ENCODE assay signal across 29 cellular contexts in the genomic region with DNA sequence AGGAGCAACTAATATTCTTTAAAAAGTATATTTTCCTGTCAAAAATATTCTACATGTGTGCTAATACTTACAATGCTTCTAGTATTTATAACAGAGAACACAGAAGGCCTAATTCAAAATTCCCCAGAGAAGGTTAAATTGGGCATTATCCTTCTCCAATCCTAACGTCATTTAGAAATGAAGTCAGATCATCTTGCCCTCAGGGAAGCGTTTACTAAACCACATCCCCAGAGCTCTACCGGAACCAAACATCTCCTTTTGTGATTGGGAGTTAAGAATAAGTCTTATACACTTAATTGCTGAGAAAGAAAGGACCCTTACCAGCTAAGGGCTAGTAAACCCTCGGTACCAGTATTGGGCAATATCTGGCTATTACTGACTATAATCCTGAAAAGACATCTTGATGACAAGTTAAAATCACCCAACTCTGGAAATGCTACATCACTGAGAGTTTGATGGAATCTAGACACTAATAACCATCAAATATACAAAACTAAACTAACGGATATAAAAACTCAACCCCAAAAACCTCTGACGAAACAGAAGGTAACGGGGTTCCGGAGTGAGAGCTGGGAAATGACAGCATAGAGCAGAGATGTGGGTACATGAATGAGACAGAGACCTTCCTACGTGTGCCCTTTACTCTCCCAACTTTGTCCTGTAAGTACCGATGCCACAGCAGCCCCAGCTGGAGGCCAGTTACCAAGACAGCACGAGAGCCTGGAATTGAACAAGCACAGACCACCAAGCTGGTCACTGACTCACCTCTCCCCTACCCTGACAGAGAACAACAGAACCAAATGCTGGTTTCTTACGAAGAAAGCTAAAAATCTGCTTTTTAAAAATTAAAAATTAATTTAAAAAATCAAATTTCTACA. TPM values are rescaled to one million over a fixed set of nuclear protein-coding genes. Genes with fewer than 3 reads are reported as not detected.
DNase-seq lines count a peak whose midpoint lies in the region; ATAC-seq and TF ChIP-seq lines count a peak whose summit lies in the region.
"Had no signal": no experiment of that assay in that cellular context is flagged by ENCODE, and none has a peak within 500 bp of the region (broad histone marks: within the 10 kb centered on the region; RNA-seq: fewer than 3 reads in every experiment).

No MANE protein-coding gene starts in this region.

- intact Hi-C loops in right cardiac atrium (cut with DNase I): no loop called here
- intact Hi-C loops in left ventricle myocardium superior (cut with micrococcal nuclease): no loop called here

- H3K4me1 ChIP-seq in cardiac muscle cell (ENCODE audit: low read depth) (no peaks in the 10 kb centered on the region), right cardiac atrium (ENCODE audit: control insufficient read depth, insufficient read depth, low read length) (peaks cover 3% of the 10 kb centered on the region)
- H3K4me1 ChIP-seq: colonic mucosa, parathyroid adenoma, SJCRH30 had no signal

- ATAC-seq in right cardiac atrium (no peak), left ventricle myocardium superior (peak; percentile 20), HG02852 (IDR thresholded peaks at IDR 0.05; ENCODE audit: unreplicated experiment) (no peak), GM21786 (IDR thresholded peaks at IDR 0.05; ENCODE audit: unreplicated experiment) (no peak)
- ATAC-seq: activated CD4-positive, alpha-beta T cell treated with anti-CD3 and anti-CD28 coated beads for 36 hours; esophagus mucosa; gastroesophageal sphincter; lower lobe of right lung; mucosa of descending colon; Panc1 had no signal

- H3K27me3 ChIP-seq in cardiac muscle cell (no peaks in the 10 kb centered on the region), right cardiac atrium (ENCODE audit: control insufficient read depth, insufficient read depth) (no peaks in the 10 kb centered on the region)
- H3K27me3 ChIP-seq: colonic mucosa, gastroesophageal sphincter, sigmoid colon, SJCRH30, tibial artery had no signal

- peaks cover 11% of the 10 kb centered on the region for H3K36me3 ChIP-seq in cardiac muscle cell
- H3K36me3 ChIP-seq: colonic mucosa had no signal

- no peak for TF ChIP-seq CTCF in cardiac muscle cell (IDR thresholded peaks at IDR 0.05; ENCODE audit: low read depth, low read length)

- no peak for DNase-seq in cardiac muscle cell (ENCODE audit: low read depth in 1 of 2, low spot score in 1 of 2)
- DNase-seq in right cardiac atrium: no peak
- peak; percentile 12 for DNase-seq in T1000 (lab: John Stamatoyannopoulos, UW)
- no peak for DNase-seq in left ventricle myocardium superior
- DNase-seq in NCI-H2081 (lab: John Stamatoyannopoulos, UW): no peak
- DNase-seq in activated CD4-positive, CD25-positive, alpha-beta regulatory T cell (lab: John Stamatoyannopoulos, UW): no peak
- DNase-seq: activated CD4-positive, alpha-beta T cell treated with anti-CD3 and anti-CD28 coated beads for 36 hours; activated CD8-positive, alpha-beta memory T cell treated with anti-CD3 and anti-CD28 coated beads for 24 hours; activated naive CD4-positive, alpha-beta T cell; activated T-cell treated with anti-CD3 and anti-CD28 coated beads, Interleukin-2, amount 50 U/mL, for 1 hour; colonic mucosa; COR-L47; effector memory CD4-positive, alpha-beta T cell; hippocampal formation; lower lobe of right lung; mucosa of descending colon; MV-4-11; NCI-H1694; NCI-H526; sigmoid colon; SJCRH30; stimulated activated CD4-positive, alpha-beta T cell treated with anti-CD3 and anti-CD28 coated beads, Interleukin-15, amount 100 ng/mL, for 24 hours; tibial artery had no signal

- no peaks in the 10 kb centered on the region for H3K9me3 ChIP-seq in cardiac muscle cell (ENCODE audit: low read depth)
- H3K9me3 ChIP-seq in right cardiac atrium (ENCODE audit: control insufficient read depth, low read length): no peaks in the 10 kb centered on the region
- H3K9me3 ChIP-seq: colonic mucosa, mucosa of descending colon, sigmoid colon had no signal

- 78% methylated on average over 12 of the region's 12 CpGs for WGBS in right cardiac atrium

- H3K4me3 ChIP-seq in cardiac muscle cell (no peak overlapping the region), right cardiac atrium (ENCODE audit: low read length) (no peak overlapping the region)
- H3K4me3 ChIP-seq: colonic mucosa, gastroesophageal sphincter, lower lobe of right lung, mucosa of descending colon, sigmoid colon, SJCRH30, tibial artery had no signal

- H3K27ac ChIP-seq in cardiac muscle cell (peak overlapping the region; percentile 30), right cardiac atrium (ENCODE audit: low read length) (no peak overlapping the region)
- H3K27ac ChIP-seq: parathyroid adenoma, SJCRH30 had no signal

RNA-seq across cellular contexts. Expression of a gene that starts 35.0 kb away (rescaled TPM):
- total RNA-seq in cardiac muscle cell (10.3 and 13.4 TPM in 2 replicates), right cardiac atrium (10 to 100 TPM in 1 of 4 donors, 1 to 10 TPM in 3; 6.1 to 10.4 (median 9.5) TPM), left ventricle myocardium superior (12.1 TPM)
- polyA plus RNA-seq in cardiac muscle cell (13.6 and 19.4 TPM in 2 replicates), right cardiac atrium (8.9 TPM)
